Comparison of ENCODE assay signal across 8 cellular contexts in genomic region chr12:71663561-71664410, GRCh38. TPM values are rescaled to one million over a fixed set of nuclear protein-coding genes. Genes with fewer than 3 reads are reported as not detected.
DNase-seq lines count a peak whose midpoint lies in the region; TF ChIP-seq lines count a peak whose summit lies in the region.

TSS of gene THAP2 (plus strand) at chr12:71664301. CDS start at chr12:71664510, 209 bp downstream.
TSS of gene ZFC3H1 (minus strand) at chr12:71663848. CDS start at chr12:71663610, 238 bp downstream.

- peak; percentile 36; the same call in 1 of the 2 replicates for TF ChIP-seq CTCF in Loucy (conservative IDR thresholded peaks at IDR 0.05; ENCODE audit: low read length)
- TF ChIP-seq CTCF in fibroblast of villous mesenchyme (IDR thresholded peaks at IDR 0.05; ENCODE audit: insufficient read depth, low read depth, low read length) = peak; percentile 33
- TF ChIP-seq CTCF in neural cell (IDR thresholded peaks at IDR 0.05; ENCODE audit: poor library complexity, severe bottlenecking) = peak; percentile 60
- peak in 1 of 7 experiments; percentile 27 for TF ChIP-seq CTCF in stomach (IDR thresholded peaks at IDR 0.05)

- TF ChIP-seq POLR2A in Raji (IDR thresholded peaks at IDR 0.05; ENCODE audit: insufficient read depth, low read depth, low read length) = peak; percentile 80
- TF ChIP-seq POLR2A in stomach (IDR thresholded peaks at IDR 0.05) = peak in 2 of 4 donors; percentile 97

- H3K4me3 ChIP-seq in H7 (ENCODE audit: insufficient read depth, low read depth, low read length) (peak within 1 kb of the TSS; percentile 91), Loucy (ENCODE audit: low read length, poor library complexity, severe bottlenecking) (peak within 1 kb of the TSS; percentile 80), fibroblast of villous mesenchyme (ENCODE audit: low read depth, low read length) (peak within 1 kb of the TSS; percentile 86), neural cell (ENCODE audit: low read length) (peak within 1 kb of the TSS; percentile 82), stomach (peak within 1 kb of the TSS; percentile 78 to 94 (median 86))

- H3K36me3 ChIP-seq in H7 (replicated peaks; ENCODE audit: control insufficient read depth, insufficient read depth, low read length) (peaks cover 9% of the 10 kb centered on the region), Loucy (ENCODE audit: insufficient read depth, low read length) (peaks cover 4% of the 10 kb centered on the region; the same call in 1 of the 2 replicates), neural cell (ENCODE audit: insufficient read depth, low read length) (no peaks in the 10 kb centered on the region), stomach (peaks cover 2 to 17% (median 15%) of the 10 kb centered on the region in 4 donors)

- no peak for TF ChIP-seq RAD21 in neural cell (conservative IDR thresholded peaks at IDR 0.05)

- H3K27me3 ChIP-seq in H7 (ENCODE audit: control insufficient read depth, insufficient read depth, low read length) = no peaks in the 10 kb centered on the region
- no peaks in the 10 kb centered on the region for H3K27me3 ChIP-seq in Loucy (ENCODE audit: insufficient read depth, low read length, poor library complexity, severe bottlenecking)
- H3K27me3 ChIP-seq in neural cell (ENCODE audit: insufficient read depth, low read depth, low read length) = no peaks in the 10 kb centered on the region
- no peaks in the 10 kb centered on the region for H3K27me3 ChIP-seq in stomach

- H3K9ac ChIP-seq in Loucy (ENCODE audit: low read depth, low read length, poor library complexity, severe bottlenecking) (peak within 1 kb of the TSS; percentile 91), neural cell (ENCODE audit: low read length) (peak within 1 kb of the TSS; percentile 97)

- peak within 1 kb of the TSS; percentile 92 for H2AFZ ChIP-seq in Loucy (ENCODE audit: low read length)
- peak within 1 kb of the TSS; percentile 95 for H2AFZ ChIP-seq in neural cell (ENCODE audit: low read depth, low read length)

- H3K9me3 ChIP-seq in Loucy (ENCODE audit: insufficient read depth, low read depth, low read length) (no peaks in the 10 kb centered on the region), neural cell (ENCODE audit: low read length) (no peaks in the 10 kb centered on the region), stomach (no peaks in the 10 kb centered on the region)

- TF ChIP-seq EP300 in neural cell (conservative IDR thresholded peaks at IDR 0.05; ENCODE audit: poor library complexity, severe bottlenecking) (peak; percentile 58), stomach (IDR thresholded peaks at IDR 0.05) (no peak)

- WGBS in stomach, 5 donors = 0 to 1% (median 1%) methylated on average over 49 to 57 of the region's 57 CpGs

- H3K9me2 ChIP-seq in Loucy (replicated peaks; ENCODE audit: low read depth, low read length) = no peaks in the 10 kb centered on the region
- H3K9me2 ChIP-seq in neural cell (ENCODE audit: insufficient read depth, low read length) = no peaks in the 10 kb centered on the region

- H3K4me2 ChIP-seq in Loucy (ENCODE audit: low read depth, low read length, poor library complexity, severe bottlenecking) = peak within 1 kb of the TSS; percentile 84
- peak within 1 kb of the TSS; percentile 94 for H3K4me2 ChIP-seq in neural cell (ENCODE audit: low read length)

- H3K4me1 ChIP-seq in Loucy (ENCODE audit: insufficient read depth, low read length, poor library complexity, severe bottlenecking) (peaks cover 48% of the 10 kb centered on the region), stomach (peaks cover 18 to 53% (median 35%) of the 10 kb centered on the region in 4 donors)

- intact Hi-C loops in stomach (cut with DNase I; ENCODE audit: low total_unique reads) = no loop called here

- H4K20me1 ChIP-seq in Loucy (ENCODE audit: insufficient read depth, low read length, poor library complexity, severe bottlenecking) = peaks cover 39% of the 10 kb centered on the region
- no peaks in the 10 kb centered on the region for H4K20me1 ChIP-seq in neural cell (ENCODE audit: insufficient read depth)

- H3K79me2 ChIP-seq in Loucy (ENCODE audit: insufficient read depth, low read length) (peaks cover 71% of the 10 kb centered on the region), neural cell (replicated peaks; ENCODE audit: insufficient read depth, low read length) (peaks cover 51% of the 10 kb centered on the region)

- H3F3A ChIP-seq in Loucy (ENCODE audit: low read depth) (no peaks in the 10 kb centered on the region; the same call in 1 of the 2 replicates), neural cell (ENCODE audit: insufficient read depth, low read length, poor library complexity, severe bottlenecking) (no peaks in the 10 kb centered on the region)

- H3K27ac ChIP-seq in neural cell (ENCODE audit: low read length) (peak within 1 kb of the TSS; percentile 98), stomach (peak within 1 kb of the TSS; percentile 85 to 99 (median 98))

- DNase-seq in G401 (ENCODE audit: low spot score) = peak; percentile 100
- peak; percentile 84 for DNase-seq in H7
- peak; percentile 39 for DNase-seq in activated gamma-delta T cell (lab: John Stamatoyannopoulos, UW)
- peak; percentile 99 for DNase-seq in fibroblast of villous mesenchyme (ENCODE audit: low read depth)
- DNase-seq in stomach = peak; percentile 94

- in situ Hi-C loops in G401 (cut with HindIII; ENCODE audit: low sequenced_read_pairs) = no loop called here

TF ChIP-seq in neural cell, 6 proteins besides CTCF, POLR2A, EP300 and RAD21:
- TF ChIP-seq SMC3 (conservative IDR thresholded peaks at IDR 0.05; ENCODE audit: poor library complexity) (no peak), MXI1 (conservative IDR thresholded peaks at IDR 0.05; ENCODE audit: poor library complexity, severe bottlenecking) (peak; percentile 31), TAF1 (IDR thresholded peaks at IDR 0.05; ENCODE audit: low read depth) (no peak), POLR2AphosphoS5 (IDR thresholded peaks at IDR 0.05) (peak; percentile 97), EZH2 (IDR thresholded peaks at IDR 0.05; ENCODE audit: borderline replicate concordance, insufficient read depth, low read length, poor library complexity, severe bottlenecking) (no peak), REST (IDR thresholded peaks at IDR 0.05; ENCODE audit: borderline replicate concordance) (no peak)

RNA-seq across cellular contexts. Expression of gene THAP2, which starts in this region (rescaled TPM):
- 6.0 and 10.0 TPM in 2 replicates for total RNA-seq in G401 (2014; rRNA removed; shearing (Covaris generic))
- total RNA-seq in H7 (2014; rRNA removed; shearing (Covaris generic)) = 3.3 and 8.6 TPM in 2 replicates
- 2.6 and 6.0 TPM in 2 replicates for total RNA-seq in fibroblast of villous mesenchyme
- polyA plus RNA-seq in neural cell = 15.5 and 15.8 TPM in 2 replicates
- polyA minus RNA-seq in neural cell = 34.3 and 35.8 TPM in 2 replicates
- total RNA-seq in stomach = 1 to 10 TPM in 3 of 5 donors, under 1 TPM in 1, not detected in 1; 0.87 to 4.3 (median 3.0) TPM
- polyA plus RNA-seq in stomach = 1 to 10 TPM in 2 of 3 donors, under 1 TPM in 1; 0.87 to 3.8 (median 1.8) TPM

RNA-seq across cellular contexts. Expression of gene ZFC3H1, which starts in this region (rescaled TPM):
- 9.7 and 11.8 TPM in 2 replicates for total RNA-seq in G401 (2014; rRNA removed; shearing (Covaris generic))
- total RNA-seq in H7 (2014; rRNA removed; shearing (Covaris generic)) = 8.7 and 12.7 TPM in 2 replicates
- 34.5 and 47.1 TPM in 2 replicates for total RNA-seq in fibroblast of villous mesenchyme
- polyA plus RNA-seq in neural cell = 45.5 and 70.2 TPM in 2 replicates
- 61.8 and 77.2 TPM in 2 replicates for polyA minus RNA-seq in neural cell
- 100 to 1,000 TPM; 110 to 574 (median 155) TPM for total RNA-seq in stomach
- polyA plus RNA-seq in stomach = 10 to 100 TPM in 1 of 3 donors, 1 to 10 TPM in 2; 4.9 to 24.3 (median 6.2) TPM

Comparison
In these comparisons a context has a peak if more than half of its experiments do, and no peak if none do; other contexts are left out.
1. Peak in every context shown above with its lines: DNase-seq, H3K4me3 ChIP-seq and H3K27ac ChIP-seq.
2. DNase-seq: peak in every context shown above with its lines; median percentile 100 in G401; 99 in fibroblast of villous mesenchyme; 94 in stomach; 84 in H7; 39 in activated gamma-delta T cell.